Comparison of ENCODE assay signal across 21 cellular contexts in genomic region chr10:71463111-71463510, GRCh38.
"Had no signal": no experiment of that assay in that cellular context is flagged by ENCODE, and none has a peak within 500 bp of the region (broad histone marks: within the 10 kb centered on the region; RNA-seq: fewer than 3 reads in every experiment).

No MANE protein-coding gene starts in this region.

- H3K4me2 ChIP-seq: KMS-11, PC-9 had no signal

- ATAC-seq: Right ventricle myocardium inferior, SK-N-SH treated with all-trans-retinoic acid at 6 μM for 48 hours had no signal

- H3K9ac ChIP-seq: KMS-11 had no signal

- H3K4me3 ChIP-seq: K562, PC-9, Peyer's patch, SJCRH30 had no signal

- H3K36me3 ChIP-seq: Peyer's patch, SJCRH30 had no signal

- H3K27me3 ChIP-seq: Peyer's patch, SJCRH30 had no signal

- H2AFZ ChIP-seq: PC-9 had no signal

- DNase-seq: Kasumi-1; NCI-H1092; NCI-H1105 treated with DMSO at 0.1 percent for 48 hours; NCI-H1417 treated with DMSO at 0.1 percent for 48 hours; NCI-H187 treated with DMSO at 0.1 percent for 48 hours; NCI-H2029 treated with DMSO at 0.1 percent for 48 hours; NCI-H2171 treated with DMSO at 0.1 percent for 48 hours; NCI-H2227 treated with DMSO at 0.1 percent for 48 hours; NCI-H524 treated with DMSO at 0.1 percent for 48 hours; NCI-H82; NK-92 treated with Interleukin-12 subunit alpha and Interleukin-12 subunit beta, amount 100 ng/mL, for 24 hours; OCI-M1; PC-9; Peyer's patch; SHP77 treated with DMSO at 0.1 percent for 48 hours; SJCRH30 had no signal

- H3K9me3 ChIP-seq: Peyer's patch, SJCRH30 had no signal

- H3K4me1 ChIP-seq: Peyer's patch, SJCRH30 had no signal

- H3K27ac ChIP-seq: HL-60, KMS-11, PC-9, Peyer's patch, SJCRH30 had no signal
